ENCODE assay signal across 22 cellular contexts in genomic region chr11:1824221-1825038, GRCh38. TPM values are rescaled to one million over a fixed set of nuclear protein-coding genes. Genes with fewer than 3 reads are reported as not detected.
"Had no signal": no experiment of that assay in that cellular context is flagged by ENCODE, and none has a peak within 500 bp of the region (broad histone marks: within the 10 kb centered on the region; RNA-seq: fewer than 3 reads in every experiment).

No MANE protein-coding gene starts in this region.

- H3K27me3 Mint-ChIP-seq: activated CD4-positive, alpha-beta T cell treated with anti-CD3 and anti-CD28 coated beads for 36 hours; activated naive CD8-positive, alpha-beta T cell treated with anti-CD3 and anti-CD28 coated beads for 36 hours had no signal

- H3K27ac ChIP-seq: body of pancreas, colonic mucosa, esophagus squamous epithelium, heart right ventricle, suprapubic skin, upper lobe of left lung had no signal

- H3K27me3 ChIP-seq: body of pancreas, colonic mucosa, suprapubic skin, upper lobe of left lung had no signal

- H3K9me3 ChIP-seq: body of pancreas, colonic mucosa, esophagus squamous epithelium, suprapubic skin, upper lobe of left lung had no signal

- H3K36me3 Mint-ChIP-seq: activated naive CD8-positive, alpha-beta T cell treated with anti-CD3 and anti-CD28 coated beads for 36 hours; natural killer cell; WTC11 had no signal

- H3K4me1 Mint-ChIP-seq: activated CD4-positive, alpha-beta T cell treated with anti-CD3 and anti-CD28 coated beads for 36 hours; activated naive CD8-positive, alpha-beta T cell treated with anti-CD3 and anti-CD28 coated beads for 36 hours; stimulated activated naive CD8-positive, alpha-beta T cell treated with anti-CD3 and anti-CD28 coated beads, Interleukin-15, amount 100 ng/mL, for 72 hours had no signal

- H3K9me3 Mint-ChIP-seq: activated naive CD8-positive, alpha-beta T cell treated with anti-CD3 and anti-CD28 coated beads for 36 hours; activated T-helper 1 cell treated with anti-CD3 and anti-CD28 coated beads, Interleukin-12 subunit alpha, Interleukin-12 subunit beta, Interleukin-2, Interleukin-4 antibody, amounts not matched to agents 30 ng/mL and 10 ng/mL and 1 ng/mL, durations not matched to agents 14 hours and 24 hours and 36 hours had no signal

- FAIRE-seq: TTC549 had no signal

- ATAC-seq: stimulated activated naive CD8-positive, alpha-beta T cell treated with anti-CD3 and anti-CD28 coated beads, Interleukin-15, amount 100 ng/mL, for 72 hours had no signal

- H3K27ac Mint-ChIP-seq: activated CD4-positive, alpha-beta T cell treated with anti-CD3 and anti-CD28 coated beads for 36 hours; activated naive CD8-positive, alpha-beta T cell treated with anti-CD3 and anti-CD28 coated beads for 36 hours; activated T-helper 1 cell treated with anti-CD3 and anti-CD28 coated beads, Interleukin-12 subunit alpha, Interleukin-12 subunit beta, Interleukin-2, Interleukin-4 antibody, amounts not matched to agents 30 ng/mL and 10 ng/mL and 1 ng/mL, durations not matched to agents 14 hours and 24 hours and 36 hours; natural killer cell; progenitor cell of endocrine pancreas; stimulated activated naive CD8-positive, alpha-beta T cell treated with anti-CD3 and anti-CD28 coated beads, Interleukin-15, amount 100 ng/mL, for 72 hours; WTC11 had no signal

- H3K4me3 Mint-ChIP-seq: activated CD4-positive, alpha-beta T cell treated with anti-CD3 and anti-CD28 coated beads for 36 hours; activated naive CD8-positive, alpha-beta T cell treated with anti-CD3 and anti-CD28 coated beads for 36 hours; activated T-helper 1 cell treated with anti-CD3 and anti-CD28 coated beads, Interleukin-12 subunit alpha, Interleukin-12 subunit beta, Interleukin-2, Interleukin-4 antibody, amounts not matched to agents 30 ng/mL and 10 ng/mL and 1 ng/mL, durations not matched to agents 14 hours and 24 hours and 36 hours; natural killer cell; stimulated activated naive CD8-positive, alpha-beta T cell treated with anti-CD3 and anti-CD28 coated beads, Interleukin-15, amount 100 ng/mL, for 72 hours; WTC11 had no signal

- DNase-seq: activated CD4-positive, alpha-beta T cell treated with anti-CD3 and anti-CD28 coated beads, Interleukin-2, amount 50 U/mL, for 48 hours; activated gamma-delta T cell treated with Interleukin-2 at 50 U/mL for 16 hours; activated naive CD8-positive, alpha-beta T cell treated with anti-CD3 and anti-CD28 coated beads for 36 hours; central memory CD4-positive, alpha-beta T cell; esophagus squamous epithelium; heart right ventricle; nucleus accumbens; stimulated activated naive CD8-positive, alpha-beta T cell treated with anti-CD3 and anti-CD28 coated beads, Interleukin-15, amount 100 ng/mL, for 72 hours had no signal

- H3K36me3 ChIP-seq: colonic mucosa, esophagus squamous epithelium, heart right ventricle, suprapubic skin, upper lobe of left lung had no signal

- H3K4me3 ChIP-seq: body of pancreas, colonic mucosa, esophagus squamous epithelium, heart right ventricle, skin epidermis, suprapubic skin, upper lobe of left lung had no signal

RNA-seq across cellular contexts. Expression of gene SYT8, which starts 10.4 kb away (rescaled TPM):
- total RNA-seq: activated CD4-positive, alpha-beta T cell treated with anti-CD3 and anti-CD28 coated beads for 36 hours; activated naive CD8-positive, alpha-beta T cell treated with anti-CD3 and anti-CD28 coated beads for 36 hours; activated T-helper 1 cell treated with anti-CD3 and anti-CD28 coated beads, Interleukin-12 subunit alpha, Interleukin-12 subunit beta, Interleukin-2, Interleukin-4 antibody, amounts not matched to agents 30 ng/mL and 10 ng/mL and 1 ng/mL, durations not matched to agents 14 hours and 24 hours and 36 hours; heart right ventricle; mesenteric fat pad; natural killer cell; right cardiac atrium; T-helper 2 cell treated with Interferon-gamma antibody and Interleukin-4, amounts not matched to agents 100 ng/mL and 5 ng/mL, for 36 hours had no signal
- polyA plus RNA-seq: heart right ventricle, right cardiac atrium had no signal

RNA-seq across cellular contexts. Expression of gene TNNI2, which starts 14.4 kb away (rescaled TPM):
- total RNA-seq: activated CD4-positive, alpha-beta T cell treated with anti-CD3 and anti-CD28 coated beads for 36 hours; activated T-helper 1 cell treated with anti-CD3 and anti-CD28 coated beads, Interleukin-12 subunit alpha, Interleukin-12 subunit beta, Interleukin-2, Interleukin-4 antibody, amounts not matched to agents 30 ng/mL and 10 ng/mL and 1 ng/mL, durations not matched to agents 14 hours and 24 hours and 36 hours; right cardiac atrium; WTC11 had no signal
- polyA plus RNA-seq: right cardiac atrium had no signal

RNA-seq across cellular contexts. Expression of gene LSP1, which starts 28.5 kb away (rescaled TPM):
- total RNA-seq: progenitor cell of endocrine pancreas had no signal
